ENCODE assay signal across 20 cellular contexts in the genomic region with DNA sequence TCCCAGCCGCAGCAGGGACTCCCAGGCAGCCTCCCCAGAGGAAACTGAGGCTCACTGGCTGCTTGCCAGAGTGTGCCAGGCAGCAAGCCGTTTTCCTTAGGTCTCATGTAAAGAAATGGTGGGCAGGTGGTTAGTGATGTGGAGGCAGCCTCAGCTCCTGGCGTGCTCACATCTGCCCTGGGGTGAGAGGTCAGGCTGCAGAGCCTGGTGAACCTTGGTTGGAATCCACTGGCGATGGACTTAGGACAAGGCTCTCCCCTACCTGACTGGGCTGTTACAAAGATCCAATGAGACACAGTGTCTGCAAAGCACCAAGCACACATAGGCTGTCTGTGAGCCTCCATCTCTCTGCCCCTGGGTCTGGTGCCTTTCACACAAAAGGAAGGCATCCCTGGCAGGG. TPM values are rescaled to one million over a fixed set of nuclear protein-coding genes. Genes with fewer than 3 reads are reported as not detected.
DNase-seq lines count a peak whose midpoint lies in the region; ATAC-seq, FAIRE-seq and TF ChIP-seq lines count a peak whose summit lies in the region.
"Had no signal": no experiment of that assay in that cellular context is flagged by ENCODE, and none has a peak within 500 bp of the region (broad histone marks: within the 10 kb centered on the region; RNA-seq: fewer than 3 reads in every experiment).

No MANE protein-coding gene starts in this region.

- ATAC-seq in K562 (no peak), GM21423 (IDR thresholded peaks at IDR 0.05; ENCODE audit: unreplicated experiment) (no peak)
- ATAC-seq: CD8-positive, alpha-beta T cell had no signal

- no peak for TF ChIP-seq EP300 in K562 (IDR thresholded peaks at IDR 0.05; ENCODE audit: low read length)
- TF ChIP-seq EP300 in esophagus muscularis mucosa (IDR thresholded peaks at IDR 0.05), result no peak

- H3K9me1 ChIP-seq in K562 (ENCODE audit: control insufficient read depth, insufficient read depth, low read length), result peaks cover 2% of the 10 kb centered on the region

- H3K4me3 Mint-ChIP-seq in Caco-2 (ENCODE audit: unreplicated experiment), result no peak overlapping the region
- H3K4me3 Mint-ChIP-seq: CD14-positive monocyte; CD8-positive, alpha-beta T cell; HFFc6 had no signal

- TF ChIP-seq POLR2A in K562 (conservative IDR thresholded peaks at IDR 0.05), result no peak
- TF ChIP-seq POLR2A in esophagus muscularis mucosa (IDR thresholded peaks at IDR 0.05; ENCODE audit: low read depth), result no peak
- TF ChIP-seq POLR2A in vagina (IDR thresholded peaks at IDR 0.05), result no peak

- H3K27ac ChIP-seq in K562 (ENCODE audit: extremely low read depth, low read depth, low read length), result no peak overlapping the region
- no peak overlapping the region for H3K27ac ChIP-seq in osteoblast (ENCODE audit: low read depth, low read length)
- no peak overlapping the region for H3K27ac ChIP-seq in esophagus muscularis mucosa (replicated peaks in 1 of 4)
- no peak overlapping the region for H3K27ac ChIP-seq in vagina
- H3K27ac ChIP-seq: 22Rv1 had no signal

- H3K27me3 Mint-ChIP-seq in Caco-2 (ENCODE audit: insufficient read depth, unreplicated experiment), result no peaks in the 10 kb centered on the region

- TF ChIP-seq RAD21 in K562 (CRISPR knock-in tag; conservative IDR thresholded peaks at IDR 0.05 in 1 of 2, IDR thresholded peaks at IDR 0.05 in 1 of 2), result no peak

- H3K36me3 ChIP-seq in Caco-2 (ENCODE audit: control insufficient read depth, insufficient read depth, low read length), result no peaks in the 10 kb centered on the region
- peaks cover 7% of the 10 kb centered on the region; the same call in 2 of the 3 replicates for H3K36me3 ChIP-seq in K562 (ENCODE audit: control insufficient read depth, insufficient read depth, low read length)
- H3K36me3 ChIP-seq in osteoblast (ENCODE audit: insufficient read depth, low read length), result no peaks in the 10 kb centered on the region
- H3K36me3 ChIP-seq in esophagus muscularis mucosa, result no peaks in the 10 kb centered on the region
- H3K36me3 ChIP-seq in vagina, result no peaks in the 10 kb centered on the region

- 63% methylated on average over 4 of the region's 4 CpGs for WGBS in K562 (ENCODE audit: insufficient coverage, low coverage, missing lambda C conversion rate)
- WGBS in esophagus muscularis mucosa, result 91% methylated on average over 4 of the region's 4 CpGs

- H3K9me3 ChIP-seq in Caco-2 (no peaks in the 10 kb centered on the region), K562 (replicated peaks; ENCODE audit: control insufficient read depth, insufficient read depth, low read depth, low read length) (no peaks in the 10 kb centered on the region), osteoblast (ENCODE audit: low read depth, low read length) (no peaks in the 10 kb centered on the region), esophagus muscularis mucosa (no peaks in the 10 kb centered on the region), vagina (no peaks in the 10 kb centered on the region)

- H2AFZ ChIP-seq in K562 (ENCODE audit: low read depth, low read length), result no peak overlapping the region
- H2AFZ ChIP-seq in osteoblast (ENCODE audit: low read length), result no peak overlapping the region

- H4K20me1 ChIP-seq in K562 (replicated peaks; ENCODE audit: control insufficient read depth, insufficient read depth, low read length) (no peaks in the 10 kb centered on the region), osteoblast (ENCODE audit: insufficient read depth, low read length) (no peaks in the 10 kb centered on the region)

- no TSS peak for BruUV-seq in Caco-2 (replicated peaks; lab: Mats Ljungman, UMichigan)
- no TSS peak for BruUV-seq in K562 (replicated peaks; lab: Mats Ljungman, UMichigan)

- intact Hi-C loops in Caco-2 (cut with micrococcal nuclease; ENCODE audit: unreplicated experiment) (no loop called here), K562 (cut with micrococcal nuclease) (no loop called here), esophagus muscularis mucosa (cut with DNase I) (no loop called here), vagina (cut with DNase I) (no loop called here)

- H3K27ac Mint-ChIP-seq in Caco-2 (ENCODE audit: unreplicated experiment), result peak overlapping the region; percentile 15
- H3K27ac Mint-ChIP-seq: CD8-positive, alpha-beta T cell; HFFc6 had no signal

- no peaks in the 10 kb centered on the region for H3K9me3 Mint-ChIP-seq in Caco-2 (ENCODE audit: unreplicated experiment)
- H3K9me3 Mint-ChIP-seq: CD14-positive monocyte; CD8-positive, alpha-beta T cell; HFFc6 had no signal

- FAIRE-seq in K562 (lab: Jason Lieb, UNC), result no peak
- FAIRE-seq: G401.6, GM12891, HTR-8/SVneo had no signal

- peak; percentile 37 for DNase-seq in DMS153 (lab: John Stamatoyannopoulos, UW)
- no peak for DNase-seq in DMS153 treated with DMSO at 0.1 percent for 48 hours (lab: John Stamatoyannopoulos, UW; ENCODE audit: unreplicated experiment)
- DNase-seq in Caco-2, result no peak
- no peak for DNase-seq in K562 (ENCODE audit: extremely low read depth in 1 of 4, low spot score in 3 of 4)
- DNase-seq in osteoblast (ENCODE audit: insufficient read length, low spot score, missing footprints), result peak; percentile 48
- no peak for DNase-seq in esophagus muscularis mucosa (ENCODE audit: extremely low spot score)
- DNase-seq in vagina (ENCODE audit: extremely low spot score in 2 of 2), result no peak
- DNase-seq: CD8-positive, alpha-beta T cell; EL; GOT3; HCEC 1CT; HFFc6 had no signal

- no peak for TF ChIP-seq CTCF in Caco-2 (IDR thresholded peaks at IDR 0.05; ENCODE audit: insufficient read depth in 1 of 2, low read depth in 1 of 2, low read length in 1 of 2, severe bottlenecking in 1 of 2, unreplicated experiment in 1 of 2)
- TF ChIP-seq CTCF in K562 (IDR thresholded peaks at IDR 0.05 in 2 of 3, conservative IDR thresholded peaks at IDR 0.05 in 1 of 3; ENCODE audit: insufficient read depth in 2 of 3, low read depth in 1 of 3, low read length in 3 of 3), result no peak
- TF ChIP-seq CTCF in osteoblast (IDR thresholded peaks at IDR 0.05; ENCODE audit: extremely low read depth, low read depth, low read length), result no peak
- no peak for TF ChIP-seq CTCF in esophagus muscularis mucosa (IDR thresholded peaks at IDR 0.05)
- TF ChIP-seq CTCF in vagina (IDR thresholded peaks at IDR 0.05), result no peak

- CTCF ChIA-PET in Caco-2 (lab: Charles Lee) (no interaction called here), K562 (lab: Yijun Ruan, JAX; ENCODE audit: low intra/inter-chr PET ratio) (no interaction called here)

- H3K4me1 ChIP-seq in Caco-2 (peaks cover 12% of the 10 kb centered on the region; the same call in 1 of the 2 replicates), K562 (replicated peaks in 1 of 2; ENCODE audit: control insufficient read depth in 2 of 2, insufficient read depth in 2 of 2, low read length in 2 of 2) (no peaks in the 10 kb centered on the region), osteoblast (ENCODE audit: insufficient read depth, low read length) (peaks cover 13% of the 10 kb centered on the region), esophagus muscularis mucosa (no peaks in the 10 kb centered on the region), vagina (no peaks in the 10 kb centered on the region)

- H3K4me2 ChIP-seq in K562 (ENCODE audit: insufficient read depth, low read length) (no peak overlapping the region), osteoblast (ENCODE audit: insufficient read depth, low read length) (no peak overlapping the region)

- H3K4me3 ChIP-seq in Caco-2 (ENCODE audit: low read depth, low read length) (no peak overlapping the region), K562 (no peak overlapping the region), osteoblast (ENCODE audit: insufficient read depth, low read length) (no peak overlapping the region), esophagus muscularis mucosa (no peak overlapping the region), vagina (no peak overlapping the region)

- H3K27me3 ChIP-seq in Caco-2 (replicated peaks; ENCODE audit: control insufficient read depth, insufficient read depth, low read length) (no peaks in the 10 kb centered on the region), K562 (ENCODE audit: control insufficient read depth in 2 of 2, insufficient read depth in 2 of 2, low read length in 2 of 2) (no peaks in the 10 kb centered on the region), osteoblast (ENCODE audit: insufficient read depth, low read length) (peaks cover 13% of the 10 kb centered on the region), esophagus muscularis mucosa (peaks cover 0 to 13% (median 0%) of the 10 kb centered on the region in 4 donors), vagina (no peaks in the 10 kb centered on the region)

- peaks cover 12% of the 10 kb centered on the region for H3K4me1 Mint-ChIP-seq in Caco-2 (ENCODE audit: low read depth, unreplicated experiment)
- H3K4me1 Mint-ChIP-seq: CD14-positive monocyte had no signal

- no peaks in the 10 kb centered on the region for H3K79me2 ChIP-seq in K562 (ENCODE audit: control insufficient read depth, insufficient read depth, low read length)
- H3K79me2 ChIP-seq in osteoblast (ENCODE audit: insufficient read depth, low read length), result no peaks in the 10 kb centered on the region

- in situ Hi-C loops in K562 (cut with MboI), result no loop called here

- no peak overlapping the region for H3K9ac ChIP-seq in K562 (ENCODE audit: insufficient read depth in 1 of 2, low read depth in 2 of 2, low read length in 2 of 2)

- H3K36me3 Mint-ChIP-seq in Caco-2 (ENCODE audit: insufficient read depth, unreplicated experiment), result no peaks in the 10 kb centered on the region
- H3K36me3 Mint-ChIP-seq: CD14-positive monocyte; CD8-positive, alpha-beta T cell had no signal

- POLR2A ChIA-PET in Caco-2 (lab: Charles Lee) (no interaction called here), K562 (lab: Yijun Ruan, JAX) (interaction anchor here (1.0 kb wide), 1 partner anchor 9 kb away, joined by 3 read pairs; no protein-coding TSS in a partner anchor)

RNA-seq across cellular contexts. Expression of gene LHX6, which starts 30.9 kb away (rescaled TPM):
- total RNA-seq in Caco-2 (2022) (6.1 and 7.6 TPM in 2 replicates), K562 (2014; rRNA removed) (16.3 and 23.8 TPM in 2 replicates), K562 (2014; rRNA removed; fragmentation: Illumina TruSeq; extraction: Trizol) (5.1 and 5.4 TPM in 2 replicates), K562 (2015; rRNA removed; fragmentation: Illumina TruSeq; extraction: Trizol) (7.1 and 8.3 TPM in 2 replicates), K562 (2021) (13.4 and 14.0 TPM in 2 replicates), osteoblast (not detected in 2 replicates), esophagus muscularis mucosa (10 to 100 TPM in 2 of 4 donors, 1 to 10 TPM in 2; 2.1 to 16.8 (median 7.1) TPM), vagina (8.1 TPM)
- 9.0 and 14.1 TPM in 2 replicates for total RNA-seq in K562 (2011; cell fraction: chromatin; rRNA removed; ENCODE audit: low replicate concordance)
- total RNA-seq in K562 (2011; cell fraction: nucleolus; rRNA removed), result 10.5 and 14.0 TPM in 2 replicates
- total RNA-seq in K562 (2011; cell fraction: nucleoplasm; rRNA removed), result 10.1 and 17.3 TPM in 2 replicates
- polyA plus RNA-seq in K562 (2011; rRNA removed) (7.9 and 9.4 TPM in 2 replicates), K562 (2014; fragmentation: Illumina TruSeq; extraction: Trizol) (9.5 and 14.8 TPM in 2 replicates), K562 (2014; fragmentation: Nextera tagmentation; extraction: Ambion mirVana) (1 to 10 TPM; 2.8 to 3.4 TPM), K562 (2014; rRNA removed) (12.0 and 20.9 TPM in 2 replicates)
- polyA plus RNA-seq in K562 (2011; cell fraction: cytosol; rRNA removed), result 7.8 and 18.0 TPM in 2 replicates
- polyA plus RNA-seq in K562 (2011; cell fraction: nucleus; rRNA removed), result 10.5 and 16.5 TPM in 2 replicates
- 5.0 and 9.0 TPM in 2 replicates for polyA plus RNA-seq in K562 (2012)
- polyA minus RNA-seq in K562 (2011; rRNA and poly(A)+ RNA removed), result 5.1 and 5.6 TPM in 2 replicates
- polyA minus RNA-seq in K562 (2011; cell fraction: cytosol; rRNA and poly(A)+ RNA removed), result 4.7 and 8.4 TPM in 2 replicates
- 5.2 and 6.5 TPM in 2 replicates for polyA minus RNA-seq in K562 (2011; cell fraction: nucleus; rRNA and poly(A)+ RNA removed)
- total RNA-seq: A673; CD8-positive, alpha-beta T cell; HFFc6 had no signal
- polyA plus RNA-seq: BJ, CD14-positive monocyte had no signal

RNA-seq across cellular contexts. Expression of gene MORN5, which starts 38.2 kb away (rescaled TPM):
- total RNA-seq in Caco-2 (2022) (not detected in 2 replicates), K562 (2014; rRNA removed) (not detected in 2 replicates), K562 (2014; rRNA removed; fragmentation: Illumina TruSeq; extraction: Trizol) (not detected in 2 replicates), K562 (2015; rRNA removed; fragmentation: Illumina TruSeq; extraction: Trizol) (not detected in 2 replicates), K562 (2021) (not detected in 2 replicates), osteoblast (0.36 TPM in 1 of 2 replicates, not detected in the other), esophagus muscularis mucosa (1 to 10 TPM in 2 of 4 donors, not detected in 2; 3.9 to 5.8 TPM), vagina (not detected)
- total RNA-seq in K562 (2011; cell fraction: chromatin; rRNA removed; ENCODE audit: low replicate concordance), result not detected in 2 replicates
- not detected in 2 replicates for total RNA-seq in K562 (2011; cell fraction: nucleolus; rRNA removed)
- total RNA-seq in K562 (2011; cell fraction: nucleoplasm; rRNA removed), result not detected in 2 replicates
- polyA plus RNA-seq in K562 (2011; rRNA removed) (not detected in 2 replicates), K562 (2014; fragmentation: Illumina TruSeq; extraction: Trizol) (not detected in 2 replicates), K562 (2014; fragmentation: Nextera tagmentation; extraction: Ambion mirVana) (not detected), K562 (2014; rRNA removed) (not detected in 2 replicates)
- polyA plus RNA-seq in K562 (2011; cell fraction: cytosol; rRNA removed), result not detected in 2 replicates
- polyA plus RNA-seq in K562 (2011; cell fraction: nucleus; rRNA removed), result not detected in 2 replicates
- polyA plus RNA-seq in K562 (2012), result not detected in 2 replicates
- polyA minus RNA-seq in K562 (2011; rRNA and poly(A)+ RNA removed), result not detected in 2 replicates
- polyA minus RNA-seq in K562 (2011; cell fraction: cytosol; rRNA and poly(A)+ RNA removed), result not detected in 2 replicates
- polyA minus RNA-seq in K562 (2011; cell fraction: nucleus; rRNA and poly(A)+ RNA removed), result not detected in 2 replicates
- total RNA-seq: A673; CD8-positive, alpha-beta T cell; HFFc6 had no signal
- polyA plus RNA-seq: BJ, CD14-positive monocyte had no signal

RNA-seq across cellular contexts. Expression of gene NDUFA8, which starts 38.3 kb away (rescaled TPM):
- 58.0 and 63.5 TPM in 2 replicates for total RNA-seq in Caco-2 (2022)
- 8.5 and 9.1 TPM in 2 replicates for total RNA-seq in K562 (2011; cell fraction: chromatin; rRNA removed; ENCODE audit: low replicate concordance)
- total RNA-seq in K562 (2011; cell fraction: nucleolus; rRNA removed), result 14.0 and 14.7 TPM in 2 replicates
- total RNA-seq in K562 (2011; cell fraction: nucleoplasm; rRNA removed), result 15.0 and 20.9 TPM in 2 replicates
- 105 and 115 TPM in 2 replicates for total RNA-seq in K562 (2014; rRNA removed)
- total RNA-seq in K562 (2014; rRNA removed; fragmentation: Illumina TruSeq; extraction: Trizol), result 105 and 114 TPM in 2 replicates
- total RNA-seq in K562 (2015; rRNA removed; fragmentation: Illumina TruSeq; extraction: Trizol), result 122 and 133 TPM in 2 replicates
- total RNA-seq in K562 (2021), result 126 and 134 TPM in 2 replicates
- polyA plus RNA-seq in K562 (2011; rRNA removed), result 135 and 165 TPM in 2 replicates
- 122 and 153 TPM in 2 replicates for polyA plus RNA-seq in K562 (2011; cell fraction: cytosol; rRNA removed)
- 35.7 and 49.8 TPM in 2 replicates for polyA plus RNA-seq in K562 (2011; cell fraction: nucleus; rRNA removed)
- 157 and 216 TPM in 2 replicates for polyA plus RNA-seq in K562 (2012)
- 198 and 204 TPM in 2 replicates for polyA plus RNA-seq in K562 (2014; fragmentation: Illumina TruSeq; extraction: Trizol)
- 100 to 1,000 TPM; 126 to 189 TPM for polyA plus RNA-seq in K562 (2014; fragmentation: Nextera tagmentation; extraction: Ambion mirVana)
- polyA plus RNA-seq in K562 (2014; rRNA removed), result 194 and 212 TPM in 2 replicates
- 106 and 126 TPM in 2 replicates for polyA minus RNA-seq in K562 (2011; rRNA and poly(A)+ RNA removed)
- polyA minus RNA-seq in K562 (2011; cell fraction: cytosol; rRNA and poly(A)+ RNA removed), result 50.4 and 52.5 TPM in 2 replicates
- 8.5 and 15.7 TPM in 2 replicates for polyA minus RNA-seq in K562 (2011; cell fraction: nucleus; rRNA and poly(A)+ RNA removed)
- 17.0 and 18.3 TPM in 2 replicates for total RNA-seq in osteoblast
- total RNA-seq in esophagus muscularis mucosa, result 10 to 100 TPM; 55.7 to 83.3 (median 76.1) TPM
- 32.4 TPM for total RNA-seq in vagina

Comparison
In these comparisons a context has a peak if more than half of its experiments do, and no peak if none do; other contexts are left out.
1. DNase-seq: peak in DMS153 (single experiment) and osteoblast (single experiment); none in DMS153 treated with DMSO at 0.1 percent for 48 hours (single experiment), Caco-2 (0 of 2), K562 (0 of 4), esophagus muscularis mucosa (single experiment) and vagina (0 of 2).